Comparison of ENCODE assay signal across 27 cellular contexts in genomic region chr14:62894736-62895135, GRCh38.
"Had no signal": no experiment of that assay in that cellular context is flagged by ENCODE, and none has a peak within 500 bp of the region (broad histone marks: within the 10 kb centered on the region; RNA-seq: fewer than 3 reads in every experiment).

No MANE protein-coding gene starts in this region.

- H3K9me3 ChIP-seq: colonic mucosa, esophagus muscularis mucosa, esophagus squamous epithelium, gastrocnemius medialis, gastroesophageal sphincter, heart left ventricle, heart right ventricle had no signal

- ATAC-seq: effector memory CD8-positive, alpha-beta T cell; esophagus mucosa; foreskin keratinocyte; gastrocnemius medialis; gastroesophageal sphincter; heart left ventricle; heart right ventricle had no signal

- DNase-seq: colonic mucosa; cortex of kidney; dermis blood vessel endothelial cell; dorsolateral prefrontal cortex; effector CD4-positive, alpha-beta T cell; effector CD8-positive, alpha-beta T cell; effector memory CD4-positive, alpha-beta T cell; effector memory CD8-positive, alpha-beta T cell; endodermal cell; erythroblast; esophagus squamous epithelium; foreskin fibroblast; foreskin keratinocyte; foreskin melanocyte; gastrocnemius medialis; glutamatergic neuron; head of caudate nucleus; heart left ventricle; heart right ventricle had no signal

- H3K27ac ChIP-seq: colonic mucosa, coronary artery, dorsolateral prefrontal cortex, epithelial cell of prostate, esophagus muscularis mucosa, esophagus squamous epithelium, foreskin keratinocyte, gastrocnemius medialis, gastroesophageal sphincter, heart left ventricle, heart right ventricle had no signal

- H3K36me3 ChIP-seq: colonic mucosa, esophagus muscularis mucosa, esophagus squamous epithelium, gastrocnemius medialis, gastroesophageal sphincter, heart left ventricle, heart right ventricle had no signal

- H3K4me3 ChIP-seq: colonic mucosa, coronary artery, dorsolateral prefrontal cortex, esophagus muscularis mucosa, esophagus squamous epithelium, gastrocnemius medialis, gastroesophageal sphincter, heart left ventricle, heart right ventricle had no signal

- H3K4me1 ChIP-seq: colonic mucosa, esophagus muscularis mucosa, esophagus squamous epithelium, foreskin keratinocyte, gastrocnemius medialis, gastroesophageal sphincter, heart left ventricle, heart right ventricle had no signal

- H3K27me3 ChIP-seq: colonic mucosa, dorsolateral prefrontal cortex, esophagus muscularis mucosa, esophagus squamous epithelium, foreskin keratinocyte, gastrocnemius medialis, gastroesophageal sphincter, heart left ventricle had no signal

- FAIRE-seq: colon, endometrium, endothelial cell of umbilical vein had no signal
